ENCODE assay signal across 21 cellular contexts in the genomic region with DNA sequence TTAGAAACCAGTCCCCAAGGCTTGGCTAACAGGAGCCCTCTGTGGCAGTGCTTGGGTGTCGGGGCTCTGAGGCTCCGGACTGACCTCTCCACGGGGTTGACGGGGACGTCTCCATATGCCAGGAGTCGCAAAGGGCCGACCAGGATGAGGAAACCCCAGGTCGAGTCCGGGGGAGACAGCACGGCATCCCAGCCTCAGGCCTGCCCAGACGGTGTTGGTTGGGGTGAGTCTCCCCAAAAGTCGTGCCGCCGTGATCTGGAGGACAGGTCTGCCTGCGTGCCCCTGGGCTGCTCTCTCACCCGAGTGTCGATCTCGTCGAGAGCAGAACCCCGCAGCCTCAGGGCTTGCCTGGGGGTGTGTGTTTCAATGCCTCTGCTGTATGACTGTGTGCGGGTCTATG. TPM values are rescaled to one million over a fixed set of nuclear protein-coding genes. Genes with fewer than 3 reads are reported as not detected.
"Had no signal": no experiment of that assay in that cellular context is flagged by ENCODE, and none has a peak within 500 bp of the region (broad histone marks: within the 10 kb centered on the region; RNA-seq: fewer than 3 reads in every experiment).

No MANE protein-coding gene starts in this region.

RNA-seq across cellular contexts. Expression of gene ZNF716, which starts 35.0 kb away (rescaled TPM):
- total RNA-seq: activated naive CD4-positive, alpha-beta T cell treated with anti-CD3 and anti-CD28 coated beads for 36 hours; activated naive CD4-positive, alpha-beta T cell treated with anti-CD3 and anti-CD28 coated beads, Interleukin-2, amount 50 U/mL, for 72 hours; activated naive CD8-positive, alpha-beta T cell treated with anti-CD3 and anti-CD28 coated beads for 36 hours; activated naive CD8-positive, alpha-beta T cell treated with anti-CD3 and anti-CD28 coated beads, Interleukin-2, amount 10 ng/mL, durations not matched to agents 7 days and 5 days; activated T-cell treated with anti-CD3 and anti-CD28 coated beads, Interleukin-2, amount 50 U/mL, for 4 hours; activated T-cell treated with anti-CD3 and anti-CD28 coated beads, Interleukin-2, amount 50 U/mL, for 72 hours; activated T-helper 1 cell treated with anti-CD3 and anti-CD28 coated beads, Interleukin-12 subunit alpha, Interleukin-12 subunit beta, Interleukin-2, Interleukin-4 antibody, amounts not matched to agents 30 ng/mL and 10 ng/mL and 1 ng/mL, durations not matched to agents 14 hours and 24 hours and 36 hours; activated T-helper 17 cell treated with anti-CD3 and anti-CD28 coated beads, Interleukin-2, amount 50 U/mL, for 72 hours; activated T-helper 2 cell treated with anti-CD3 and anti-CD28 coated beads, Interferon-gamma antibody, Interleukin-2, Interleukin-4, amounts not matched to agents 10 μg/mL and 5 μg/mL and 100 μg/mL, durations not matched to agents 14 hours and 24 hours and 36 hours; adrenal gland; aorta; ascending aorta; astrocyte; body of pancreas; breast epithelium; bronchial epithelial cell; cardiac muscle cell; cardiac septum; cerebellum; chondrocyte had no signal
- polyA plus RNA-seq: adipose tissue, adrenal gland, aorta, cardiac muscle cell had no signal
